2 cellular contexts compared by ENCODE assay signal in the genomic region with DNA sequence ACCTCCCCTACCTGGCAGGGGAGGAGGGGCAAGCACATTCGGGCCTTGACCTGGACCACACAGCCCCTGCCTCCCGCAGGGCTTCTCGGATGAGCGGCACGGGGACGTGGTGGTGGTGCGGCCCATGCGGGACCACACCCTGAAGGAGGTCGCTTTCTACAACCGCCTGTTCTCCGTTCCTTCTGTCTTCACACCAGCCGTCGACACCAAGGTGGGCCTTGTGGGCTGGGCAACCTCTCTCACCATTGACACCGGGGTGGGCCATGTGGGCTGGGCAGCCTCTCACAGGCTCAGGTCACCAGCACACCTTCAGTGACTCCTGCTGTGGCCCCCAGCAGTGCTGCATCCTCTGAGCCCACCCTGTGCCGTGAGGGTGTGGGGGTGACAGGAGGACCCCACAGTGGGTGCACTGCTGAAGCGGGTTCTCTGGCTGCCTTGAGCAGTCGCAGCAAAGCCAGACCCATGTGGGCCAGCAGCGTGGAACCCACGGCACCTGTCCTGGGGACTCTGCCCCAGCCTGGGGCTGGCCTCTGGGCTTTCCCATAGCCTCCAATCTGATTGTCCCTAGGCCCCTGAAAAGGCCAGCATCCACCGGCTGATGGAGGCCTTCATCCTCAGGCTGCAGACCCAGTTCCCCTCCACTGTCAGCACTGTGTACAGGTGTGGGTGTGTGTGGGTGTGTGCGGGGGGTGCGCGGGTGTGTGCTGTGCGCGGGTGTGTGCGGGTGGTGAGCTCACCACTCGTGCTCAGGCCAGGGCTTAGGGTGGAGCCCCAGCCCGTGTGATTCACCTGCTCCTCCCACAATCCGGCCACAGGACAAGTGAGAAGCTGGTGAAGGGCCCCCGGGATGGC.
TF ChIP-seq lines count a peak whose summit lies in the region.

No MANE protein-coding gene starts in this region.

TF ChIP-seq in SK-N-SH treated with all-trans-retinoic acid at 6 μM for 48 hours, 23 proteins besides CTCF, POLR2A, EP300 and RAD21:
- TF ChIP-seq, protein P1, sequence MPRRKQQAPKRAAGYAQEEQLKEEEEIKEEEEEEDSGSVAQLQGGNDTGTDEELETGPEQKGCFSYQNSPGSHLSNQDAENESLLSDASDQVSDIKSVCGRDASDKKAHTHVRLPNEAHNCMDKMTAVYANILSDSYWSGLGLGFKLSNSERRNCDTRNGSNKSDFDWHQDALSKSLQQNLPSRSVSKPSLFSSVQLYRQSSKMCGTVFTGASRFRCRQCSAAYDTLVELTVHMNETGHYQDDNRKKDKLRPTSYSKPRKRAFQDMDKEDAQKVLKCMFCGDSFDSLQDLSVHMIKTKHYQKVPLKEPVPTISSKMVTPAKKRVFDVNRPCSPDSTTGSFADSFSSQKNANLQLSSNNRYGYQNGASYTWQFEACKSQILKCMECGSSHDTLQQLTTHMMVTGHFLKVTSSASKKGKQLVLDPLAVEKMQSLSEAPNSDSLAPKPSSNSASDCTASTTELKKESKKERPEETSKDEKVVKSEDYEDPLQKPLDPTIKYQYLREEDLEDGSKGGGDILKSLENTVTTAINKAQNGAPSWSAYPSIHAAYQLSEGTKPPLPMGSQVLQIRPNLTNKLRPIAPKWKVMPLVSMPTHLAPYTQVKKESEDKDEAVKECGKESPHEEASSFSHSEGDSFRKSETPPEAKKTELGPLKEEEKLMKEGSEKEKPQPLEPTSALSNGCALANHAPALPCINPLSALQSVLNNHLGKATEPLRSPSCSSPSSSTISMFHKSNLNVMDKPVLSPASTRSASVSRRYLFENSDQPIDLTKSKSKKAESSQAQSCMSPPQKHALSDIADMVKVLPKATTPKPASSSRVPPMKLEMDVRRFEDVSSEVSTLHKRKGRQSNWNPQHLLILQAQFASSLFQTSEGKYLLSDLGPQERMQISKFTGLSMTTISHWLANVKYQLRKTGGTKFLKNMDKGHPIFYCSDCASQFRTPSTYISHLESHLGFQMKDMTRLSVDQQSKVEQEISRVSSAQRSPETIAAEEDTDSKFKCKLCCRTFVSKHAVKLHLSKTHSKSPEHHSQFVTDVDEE (CRISPR knock-in tag; IDR thresholded peaks at IDR 0.05), result no peak
- TF ChIP-seq, protein P2, sequence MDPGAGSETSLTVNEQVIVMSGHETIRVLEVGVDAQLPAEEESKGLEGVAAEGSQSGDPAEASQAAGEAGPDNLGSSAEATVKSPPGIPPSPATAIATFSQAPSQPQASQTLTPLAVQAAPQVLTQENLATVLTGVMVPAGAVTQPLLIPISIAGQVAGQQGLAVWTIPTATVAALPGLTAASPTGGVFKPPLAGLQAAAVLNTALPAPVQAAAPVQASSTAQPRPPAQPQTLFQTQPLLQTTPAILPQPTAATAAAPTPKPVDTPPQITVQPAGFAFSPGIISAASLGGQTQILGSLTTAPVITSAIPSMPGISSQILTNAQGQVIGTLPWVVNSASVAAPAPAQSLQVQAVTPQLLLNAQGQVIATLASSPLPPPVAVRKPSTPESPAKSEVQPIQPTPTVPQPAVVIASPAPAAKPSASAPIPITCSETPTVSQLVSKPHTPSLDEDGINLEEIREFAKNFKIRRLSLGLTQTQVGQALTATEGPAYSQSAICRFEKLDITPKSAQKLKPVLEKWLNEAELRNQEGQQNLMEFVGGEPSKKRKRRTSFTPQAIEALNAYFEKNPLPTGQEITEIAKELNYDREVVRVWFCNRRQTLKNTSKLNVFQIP (CRISPR knock-in tag; IDR thresholded peaks at IDR 0.05; ENCODE audit: borderline replicate concordance, low read depth), result no peak
- TF ChIP-seq, protein P3, sequence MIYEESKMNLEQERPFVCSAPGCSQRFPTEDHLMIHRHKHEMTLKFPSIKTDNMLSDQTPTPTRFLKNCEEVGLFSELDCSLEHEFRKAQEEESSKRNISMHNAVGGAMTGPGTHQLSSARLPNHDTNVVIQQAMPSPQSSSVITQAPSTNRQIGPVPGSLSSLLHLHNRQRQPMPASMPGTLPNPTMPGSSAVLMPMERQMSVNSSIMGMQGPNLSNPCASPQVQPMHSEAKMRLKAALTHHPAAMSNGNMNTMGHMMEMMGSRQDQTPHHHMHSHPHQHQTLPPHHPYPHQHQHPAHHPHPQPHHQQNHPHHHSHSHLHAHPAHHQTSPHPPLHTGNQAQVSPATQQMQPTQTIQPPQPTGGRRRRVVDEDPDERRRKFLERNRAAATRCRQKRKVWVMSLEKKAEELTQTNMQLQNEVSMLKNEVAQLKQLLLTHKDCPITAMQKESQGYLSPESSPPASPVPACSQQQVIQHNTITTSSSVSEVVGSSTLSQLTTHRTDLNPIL (CRISPR knock-in tag; IDR thresholded peaks at IDR 0.05; ENCODE audit: low read depth), result no peak

TF ChIP-seq in SK-N-SH, 30 proteins besides CTCF, POLR2A, EP300 and RAD21:
- TF ChIP-seq TCF12 (IDR thresholded peaks at IDR 0.05) (no peak), JUND (IDR thresholded peaks at IDR 0.05) (no peak), FOXJ3 (CRISPR knock-in tag; IDR thresholded peaks at IDR 0.05) (no peak), YY1 (IDR thresholded peaks at IDR 0.05; ENCODE audit: low read depth) (no peak), RCOR1 (IDR thresholded peaks at IDR 0.05; ENCODE audit: low read length) (no peak), SIN3A (IDR thresholded peaks at IDR 0.05; ENCODE audit: borderline replicate concordance, low read depth, low read length) (no peak), GATA2 (CRISPR knock-in tag; IDR thresholded peaks at IDR 0.05) (no peak), TAF1 (IDR thresholded peaks at IDR 0.05; ENCODE audit: borderline replicate concordance, low read depth, low read length) (no peak), EZH2phosphoT487 (IDR thresholded peaks at IDR 0.05; ENCODE audit: borderline replicate concordance, low read depth) (no peak), MEF2A (IDR thresholded peaks at IDR 0.05; ENCODE audit: borderline replicate concordance, low read depth) (no peak), NFIC (IDR thresholded peaks at IDR 0.05; ENCODE audit: borderline replicate concordance) (no peak), POLR2AphosphoS5 (IDR thresholded peaks at IDR 0.05; ENCODE audit: low read depth, low read length) (no peak), FOXM1 (IDR thresholded peaks at IDR 0.05; ENCODE audit: low read depth) (no peak), TEAD4 (IDR thresholded peaks at IDR 0.05; ENCODE audit: borderline replicate concordance, insufficient read depth) (no peak)
- TF ChIP-seq, protein P4, sequence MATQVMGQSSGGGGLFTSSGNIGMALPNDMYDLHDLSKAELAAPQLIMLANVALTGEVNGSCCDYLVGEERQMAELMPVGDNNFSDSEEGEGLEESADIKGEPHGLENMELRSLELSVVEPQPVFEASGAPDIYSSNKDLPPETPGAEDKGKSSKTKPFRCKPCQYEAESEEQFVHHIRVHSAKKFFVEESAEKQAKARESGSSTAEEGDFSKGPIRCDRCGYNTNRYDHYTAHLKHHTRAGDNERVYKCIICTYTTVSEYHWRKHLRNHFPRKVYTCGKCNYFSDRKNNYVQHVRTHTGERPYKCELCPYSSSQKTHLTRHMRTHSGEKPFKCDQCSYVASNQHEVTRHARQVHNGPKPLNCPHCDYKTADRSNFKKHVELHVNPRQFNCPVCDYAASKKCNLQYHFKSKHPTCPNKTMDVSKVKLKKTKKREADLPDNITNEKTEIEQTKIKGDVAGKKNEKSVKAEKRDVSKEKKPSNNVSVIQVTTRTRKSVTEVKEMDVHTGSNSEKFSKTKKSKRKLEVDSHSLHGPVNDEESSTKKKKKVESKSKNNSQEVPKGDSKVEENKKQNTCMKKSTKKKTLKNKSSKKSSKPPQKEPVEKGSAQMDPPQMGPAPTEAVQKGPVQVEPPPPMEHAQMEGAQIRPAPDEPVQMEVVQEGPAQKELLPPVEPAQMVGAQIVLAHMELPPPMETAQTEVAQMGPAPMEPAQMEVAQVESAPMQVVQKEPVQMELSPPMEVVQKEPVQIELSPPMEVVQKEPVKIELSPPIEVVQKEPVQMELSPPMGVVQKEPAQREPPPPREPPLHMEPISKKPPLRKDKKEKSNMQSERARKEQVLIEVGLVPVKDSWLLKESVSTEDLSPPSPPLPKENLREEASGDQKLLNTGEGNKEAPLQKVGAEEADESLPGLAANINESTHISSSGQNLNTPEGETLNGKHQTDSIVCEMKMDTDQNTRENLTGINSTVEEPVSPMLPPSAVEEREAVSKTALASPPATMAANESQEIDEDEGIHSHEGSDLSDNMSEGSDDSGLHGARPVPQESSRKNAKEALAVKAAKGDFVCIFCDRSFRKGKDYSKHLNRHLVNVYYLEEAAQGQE (IDR thresholded peaks at IDR 0.05; ENCODE audit: low read depth, low read length), result no peak
- TF ChIP-seq, protein P5, sequence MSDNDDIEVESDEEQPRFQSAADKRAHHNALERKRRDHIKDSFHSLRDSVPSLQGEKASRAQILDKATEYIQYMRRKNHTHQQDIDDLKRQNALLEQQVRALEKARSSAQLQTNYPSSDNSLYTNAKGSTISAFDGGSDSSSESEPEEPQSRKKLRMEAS (IDR thresholded peaks at IDR 0.05; ENCODE audit: low read depth), result no peak
- TF ChIP-seq, protein P6, sequence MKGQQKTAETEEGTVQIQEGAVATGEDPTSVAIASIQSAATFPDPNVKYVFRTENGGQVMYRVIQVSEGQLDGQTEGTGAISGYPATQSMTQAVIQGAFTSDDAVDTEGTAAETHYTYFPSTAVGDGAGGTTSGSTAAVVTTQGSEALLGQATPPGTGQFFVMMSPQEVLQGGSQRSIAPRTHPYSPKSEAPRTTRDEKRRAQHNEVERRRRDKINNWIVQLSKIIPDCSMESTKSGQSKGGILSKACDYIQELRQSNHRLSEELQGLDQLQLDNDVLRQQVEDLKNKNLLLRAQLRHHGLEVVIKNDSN (IDR thresholded peaks at IDR 0.05; ENCODE audit: borderline replicate concordance, low read depth), result no peak
- TF ChIP-seq, protein P7, sequence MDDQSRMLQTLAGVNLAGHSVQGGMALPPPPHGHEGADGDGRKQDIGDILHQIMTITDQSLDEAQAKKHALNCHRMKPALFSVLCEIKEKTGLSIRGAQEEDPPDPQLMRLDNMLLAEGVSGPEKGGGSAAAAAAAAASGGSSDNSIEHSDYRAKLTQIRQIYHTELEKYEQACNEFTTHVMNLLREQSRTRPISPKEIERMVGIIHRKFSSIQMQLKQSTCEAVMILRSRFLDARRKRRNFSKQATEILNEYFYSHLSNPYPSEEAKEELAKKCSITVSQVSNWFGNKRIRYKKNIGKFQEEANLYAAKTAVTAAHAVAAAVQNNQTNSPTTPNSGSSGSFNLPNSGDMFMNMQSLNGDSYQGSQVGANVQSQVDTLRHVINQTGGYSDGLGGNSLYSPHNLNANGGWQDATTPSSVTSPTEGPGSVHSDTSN (IDR thresholded peaks at IDR 0.05), result no peak
- TF ChIP-seq, protein P8, sequence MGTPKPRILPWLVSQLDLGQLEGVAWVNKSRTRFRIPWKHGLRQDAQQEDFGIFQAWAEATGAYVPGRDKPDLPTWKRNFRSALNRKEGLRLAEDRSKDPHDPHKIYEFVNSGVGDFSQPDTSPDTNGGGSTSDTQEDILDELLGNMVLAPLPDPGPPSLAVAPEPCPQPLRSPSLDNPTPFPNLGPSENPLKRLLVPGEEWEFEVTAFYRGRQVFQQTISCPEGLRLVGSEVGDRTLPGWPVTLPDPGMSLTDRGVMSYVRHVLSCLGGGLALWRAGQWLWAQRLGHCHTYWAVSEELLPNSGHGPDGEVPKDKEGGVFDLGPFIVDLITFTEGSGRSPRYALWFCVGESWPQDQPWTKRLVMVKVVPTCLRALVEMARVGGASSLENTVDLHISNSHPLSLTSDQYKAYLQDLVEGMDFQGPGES (IDR thresholded peaks at IDR 0.05; ENCODE audit: low read depth, low read length), result no peak
